ENCODE assay signal across 10 cellular contexts in the genomic region with DNA sequence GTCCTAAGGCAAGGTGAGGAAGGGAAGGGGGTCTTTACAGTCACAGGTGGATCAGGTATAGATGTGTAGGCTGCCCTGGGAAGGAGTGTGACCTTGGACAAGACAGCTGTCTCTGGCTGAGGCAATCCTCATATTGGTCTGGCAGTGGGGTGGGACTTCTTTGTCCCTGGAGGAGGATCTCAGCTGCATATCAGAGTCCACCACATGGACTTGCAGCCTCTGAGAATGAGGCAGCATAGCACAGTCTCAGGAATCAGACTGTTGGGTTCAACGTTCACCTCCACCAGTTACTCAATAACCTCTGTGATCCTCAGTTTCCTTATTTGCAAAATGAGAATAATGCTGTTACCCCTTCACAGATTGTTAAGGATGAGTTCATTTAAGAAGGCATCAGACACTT. TPM values are rescaled to one million over a fixed set of nuclear protein-coding genes. Genes with fewer than 3 reads are reported as not detected.
"Had no signal": no experiment of that assay in that cellular context is flagged by ENCODE, and none has a peak within 500 bp of the region (broad histone marks: within the 10 kb centered on the region; RNA-seq: fewer than 3 reads in every experiment).

No MANE protein-coding gene starts in this region.

- H3K27ac ChIP-seq: GM23248 had no signal

- H3K9me3 ChIP-seq: HAP-1 had no signal

- H3K4me3 Mint-ChIP-seq: HFFc6, IgD-negative memory B cell had no signal

- H3K36me3 ChIP-seq: HAP-1 had no signal

- ATAC-seq: HCT116 had no signal

- H3K4me3 ChIP-seq: GM23248, HAP-1 had no signal

- H3K4me1 Mint-ChIP-seq: IgD-negative memory B cell had no signal

- H3K36me3 Mint-ChIP-seq: IgD-negative memory B cell had no signal

- H3K9ac ChIP-seq: GM23248 had no signal

- H2AFZ ChIP-seq: GM23248 had no signal

- H3K4me1 ChIP-seq: HAP-1 had no signal

- DNase-seq: GM23248, GOT3, H7, HFFc6 had no signal

- H3K27ac Mint-ChIP-seq: HFFc6, IgD-negative memory B cell had no signal

- FAIRE-seq: HTR-8/SVneo had no signal

- H3K9me3 Mint-ChIP-seq: IgD-negative memory B cell had no signal

RNA-seq across cellular contexts. Expression of gene ACSM2A, which starts 33.4 kb away (rescaled TPM):
- total RNA-seq: GM23248, H4, H7, HFFc6, HT-29 had no signal
- polyA plus RNA-seq: GM23248, IgD-negative memory B cell had no signal
